In the genomic region with DNA sequence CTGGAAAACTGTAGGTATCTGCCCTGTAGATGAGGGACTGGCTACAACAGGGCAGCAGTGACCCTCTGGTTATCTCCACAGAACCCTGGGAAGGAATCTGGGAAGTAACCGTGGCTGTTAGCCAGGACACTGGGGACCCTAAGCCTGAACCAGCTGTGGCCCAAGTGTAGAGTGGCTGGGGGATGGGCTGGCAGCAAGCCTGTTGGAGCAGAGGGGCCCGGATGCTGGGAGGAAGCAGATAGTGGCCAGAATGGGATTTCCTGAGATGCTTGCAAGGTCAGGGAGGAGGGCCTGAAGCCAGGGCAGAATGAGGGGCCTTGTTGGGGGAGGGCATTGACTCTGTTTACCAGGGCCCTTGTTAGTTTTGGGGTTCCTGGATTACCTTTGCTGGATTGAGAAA, we compare ENCODE assay signal across 16 cellular contexts.
DNase-seq lines count a peak whose midpoint lies in the region; ATAC-seq, FAIRE-seq and TF ChIP-seq lines count a peak whose summit lies in the region.
"Had no signal": no experiment of that assay in that cellular context is flagged by ENCODE, and none has a peak within 500 bp of the region (broad histone marks: within the 10 kb centered on the region; RNA-seq: fewer than 3 reads in every experiment).

No MANE protein-coding gene starts in this region.

- H3K27ac ChIP-seq in right lobe of liver (no peak overlapping the region), HepG2 (ENCODE audit: extremely low read length, insufficient read depth, low read length) (no peak overlapping the region), esophagus muscularis mucosa (replicated peaks in 1 of 4) (no peak overlapping the region)
- H3K27ac ChIP-seq: BLaER1 treated with 17β-estradiol and CSF1 and Interleukin-3, amounts not matched to agents 10 nM and 100 nM had no signal

- no peaks in the 10 kb centered on the region for H4K20me1 ChIP-seq in HepG2 (ENCODE audit: insufficient read depth, low read length)
- H4K20me1 ChIP-seq: BLaER1 treated with 17β-estradiol and CSF1 and Interleukin-3, amounts not matched to agents 10 nM and 100 nM had no signal

- H3K4me3 ChIP-seq in right lobe of liver, result no peak overlapping the region
- no peak overlapping the region for H3K4me3 ChIP-seq in HepG2 (replicated peaks in 1 of 3; ENCODE audit: insufficient read depth in 1 of 3, low read depth in 2 of 3, low read length in 3 of 3)
- H3K4me3 ChIP-seq in esophagus muscularis mucosa, result no peak overlapping the region
- H3K4me3 ChIP-seq: BLaER1 treated with 17β-estradiol and CSF1 and Interleukin-3, amounts not matched to agents 10 nM and 100 nM; HAP-1 had no signal

- FAIRE-seq in HepG2 (lab: Jason Lieb, UNC), result no peak
- FAIRE-seq: H1, HTR-8/SVneo had no signal

- TF ChIP-seq CTCF in right lobe of liver (IDR thresholded peaks at IDR 0.05) (no peak), HepG2 (CRISPR knock-in tag; IDR thresholded peaks at IDR 0.05) (no peak), esophagus muscularis mucosa (IDR thresholded peaks at IDR 0.05) (no peak), GM13976 (IDR thresholded peaks at IDR 0.05; ENCODE audit: borderline replicate concordance, control extremely low read depth, extremely low read depth, insufficient read depth, missing control alignments) (no peak)

- H3K79me2 ChIP-seq in HepG2 (ENCODE audit: insufficient read depth, low read length), result no peaks in the 10 kb centered on the region

- in situ Hi-C loops in HepG2 (cut with HindIII; ENCODE audit: extremely low pct_ligation_motif_present, low pct_unique_long_range_greater_than_20kb), result no loop called here
- in situ Hi-C loops in GM13976 (cut with MboI; ENCODE audit: low sequenced_read_pairs, unreplicated experiment), result no loop called here

- H3K9me3 ChIP-seq in right lobe of liver, result no peaks in the 10 kb centered on the region
- H3K9me3 ChIP-seq in HepG2 (ENCODE audit: low read length), result no peaks in the 10 kb centered on the region
- peaks cover 0 to 4% (median 0%) of the 10 kb centered on the region in 4 donors for H3K9me3 ChIP-seq in esophagus muscularis mucosa
- H3K9me3 ChIP-seq: HAP-1 had no signal

- no peak overlapping the region for H3K9ac ChIP-seq in HepG2 (ENCODE audit: insufficient read depth, low read depth, low read length)
- H3K9ac ChIP-seq: BLaER1 treated with 17β-estradiol and CSF1 and Interleukin-3, amounts not matched to agents 10 nM and 100 nM had no signal

- TF ChIP-seq POLR2A in right lobe of liver (IDR thresholded peaks at IDR 0.05) (no peak), HepG2 (IDR thresholded peaks at IDR 0.05; ENCODE audit: insufficient read depth in 1 of 2, low read depth in 2 of 2, low read length in 2 of 2) (no peak), esophagus muscularis mucosa (IDR thresholded peaks at IDR 0.05; ENCODE audit: low read depth) (no peak)

- WGBS in right lobe of liver (ENCODE audit: insufficient coverage, low coverage, low lambda C conversion rate, missing lambda C conversion rate), result 40% methylated on average over 1 of the region's 2 CpGs
- WGBS in HepG2 (ENCODE audit: low lambda C conversion rate), result 0% methylated on average over 2 of the region's 2 CpGs
- 39% methylated on average over 2 of the region's 2 CpGs for WGBS in esophagus muscularis mucosa

- ATAC-seq in right lobe of liver (peak; percentile 33 to 69 (median 62)), HepG2 (no peak)

- H3K27me3 ChIP-seq in right lobe of liver, result no peaks in the 10 kb centered on the region
- no peaks in the 10 kb centered on the region for H3K27me3 ChIP-seq in HepG2 (ENCODE audit: control insufficient read depth in 1 of 2, insufficient read depth in 2 of 2, low read length in 2 of 2)
- no peaks in the 10 kb centered on the region for H3K27me3 ChIP-seq in esophagus muscularis mucosa
- H3K27me3 ChIP-seq: BLaER1 treated with 17β-estradiol and CSF1 and Interleukin-3, amounts not matched to agents 10 nM and 100 nM had no signal

- H3K36me3 ChIP-seq in right lobe of liver (no peaks in the 10 kb centered on the region), HepG2 (replicated peaks in 1 of 2; ENCODE audit: control insufficient read depth in 1 of 2, insufficient read depth in 2 of 2, low read length in 2 of 2) (no peaks in the 10 kb centered on the region), esophagus muscularis mucosa (no peaks in the 10 kb centered on the region)
- H3K36me3 ChIP-seq: BLaER1 treated with 17β-estradiol and CSF1 and Interleukin-3, amounts not matched to agents 10 nM and 100 nM; HAP-1 had no signal

- POLR2A ChIA-PET in HepG2 (lab: Yijun Ruan, JAX), result no interaction called here

- H3K4me2 ChIP-seq in HepG2 (ENCODE audit: low read depth, low read length), result no peak overlapping the region
- H3K4me2 ChIP-seq: BLaER1 treated with 17β-estradiol and CSF1 and Interleukin-3, amounts not matched to agents 10 nM and 100 nM had no signal

- intact Hi-C loops in right lobe of liver (cut with DNase I) (no loop called here), HepG2 (cut with micrococcal nuclease; ENCODE audit: unreplicated experiment) (no loop called here), esophagus muscularis mucosa (cut with DNase I) (no loop called here)

- H2AFZ ChIP-seq in HepG2 (ENCODE audit: low read length), result no peak overlapping the region

- H3K4me1 ChIP-seq in right lobe of liver (no peaks in the 10 kb centered on the region), HepG2 (ENCODE audit: insufficient read depth, low read length) (no peaks in the 10 kb centered on the region), esophagus muscularis mucosa (no peaks in the 10 kb centered on the region)
- H3K4me1 ChIP-seq: BLaER1 treated with 17β-estradiol and CSF1 and Interleukin-3, amounts not matched to agents 10 nM and 100 nM; HAP-1 had no signal

- BruUV-seq in HepG2 (replicated peaks; lab: Mats Ljungman, UMichigan), result no TSS peak

- TF ChIP-seq RAD21 in HepG2 (CRISPR knock-in tag; IDR thresholded peaks at IDR 0.05), result no peak

- DNase-seq in right lobe of liver (no peak), HepG2 (ENCODE audit: low spot score) (no peak), dermis blood vessel endothelial cell (peak; percentile 39), esophagus muscularis mucosa (ENCODE audit: extremely low spot score) (peak; percentile 29), lung microvascular endothelial cell (ENCODE audit: low read depth in 2 of 2) (peak; percentile 7 to 72), HUDEP-2 (lab: John Stamatoyannopoulos, UW; ENCODE audit: unreplicated experiment in 76 of 76) (no peak), GM13976 (ENCODE audit: low spot score) (no peak)
- DNase-seq in central memory CD4-positive, alpha-beta T cell, result no peak
- DNase-seq: ACHN; Calu3; CD4-positive, CD25-positive, alpha-beta regulatory T cell; DMS 273 treated with DMSO at 0.1 percent for 48 hours had no signal

- CTCF ChIA-PET in HepG2 (lab: Yijun Ruan, JAX; ENCODE audit: low intra/inter-chr PET ratio, low total read pairs), result no interaction called here

- TF ChIP-seq EP300 in HepG2 (IDR thresholded peaks at IDR 0.05; ENCODE audit: low read depth in 2 of 2, low read length in 2 of 2) (no peak), HepG2 (CRISPR knock-in tag; IDR thresholded peaks at IDR 0.05; ENCODE audit: borderline replicate concordance) (no peak), esophagus muscularis mucosa (IDR thresholded peaks at IDR 0.05) (no peak)

TF ChIP-seq in HepG2, 621 proteins besides CTCF, POLR2A, EP300 and RAD21 (continues in another document):
- no peak for TF ChIP-seq ZNF331 (CRISPR knock-in tag; IDR thresholded peaks at IDR 0.05)
- TF ChIP-seq, protein P1, sequence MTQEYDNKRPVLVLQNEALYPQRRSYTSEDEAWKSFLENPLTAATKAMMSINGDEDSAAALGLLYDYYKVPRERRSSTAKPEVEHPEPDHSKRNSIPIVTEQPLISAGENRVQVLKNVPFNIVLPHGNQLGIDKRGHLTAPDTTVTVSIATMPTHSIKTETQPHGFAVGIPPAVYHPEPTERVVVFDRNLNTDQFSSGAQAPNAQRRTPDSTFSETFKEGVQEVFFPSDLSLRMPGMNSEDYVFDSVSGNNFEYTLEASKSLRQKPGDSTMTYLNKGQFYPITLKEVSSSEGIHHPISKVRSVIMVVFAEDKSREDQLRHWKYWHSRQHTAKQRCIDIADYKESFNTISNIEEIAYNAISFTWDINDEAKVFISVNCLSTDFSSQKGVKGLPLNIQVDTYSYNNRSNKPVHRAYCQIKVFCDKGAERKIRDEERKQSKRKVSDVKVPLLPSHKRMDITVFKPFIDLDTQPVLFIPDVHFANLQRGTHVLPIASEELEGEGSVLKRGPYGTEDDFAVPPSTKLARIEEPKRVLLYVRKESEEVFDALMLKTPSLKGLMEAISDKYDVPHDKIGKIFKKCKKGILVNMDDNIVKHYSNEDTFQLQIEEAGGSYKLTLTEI (CRISPR knock-in tag; conservative IDR thresholded peaks at IDR 0.05), result no peak
- TF ChIP-seq ZNF563 (CRISPR knock-in tag; IDR thresholded peaks at IDR 0.05), result no peak
- TF ChIP-seq, protein P2, sequence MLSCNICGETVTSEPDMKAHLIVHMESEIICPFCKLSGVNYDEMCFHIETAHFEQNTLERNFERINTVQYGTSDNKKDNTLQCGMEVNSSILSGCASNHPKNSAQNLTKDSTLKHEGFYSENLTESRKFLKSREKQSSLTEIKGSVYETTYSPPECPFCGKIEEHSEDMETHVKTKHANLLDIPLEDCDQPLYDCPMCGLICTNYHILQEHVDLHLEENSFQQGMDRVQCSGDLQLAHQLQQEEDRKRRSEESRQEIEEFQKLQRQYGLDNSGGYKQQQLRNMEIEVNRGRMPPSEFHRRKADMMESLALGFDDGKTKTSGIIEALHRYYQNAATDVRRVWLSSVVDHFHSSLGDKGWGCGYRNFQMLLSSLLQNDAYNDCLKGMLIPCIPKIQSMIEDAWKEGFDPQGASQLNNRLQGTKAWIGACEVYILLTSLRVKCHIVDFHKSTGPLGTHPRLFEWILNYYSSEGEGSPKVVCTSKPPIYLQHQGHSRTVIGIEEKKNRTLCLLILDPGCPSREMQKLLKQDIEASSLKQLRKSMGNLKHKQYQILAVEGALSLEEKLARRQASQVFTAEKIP (CRISPR knock-in tag; IDR thresholded peaks at IDR 0.05; ENCODE audit: borderline replicate concordance), result no peak
- TF ChIP-seq ZNF75D (CRISPR knock-in tag; IDR thresholded peaks at IDR 0.05; ENCODE audit: borderline replicate concordance), result no peak
- no peak for TF ChIP-seq IRF2 (CRISPR knock-in tag; IDR thresholded peaks at IDR 0.05)
- TF ChIP-seq, protein P3, sequence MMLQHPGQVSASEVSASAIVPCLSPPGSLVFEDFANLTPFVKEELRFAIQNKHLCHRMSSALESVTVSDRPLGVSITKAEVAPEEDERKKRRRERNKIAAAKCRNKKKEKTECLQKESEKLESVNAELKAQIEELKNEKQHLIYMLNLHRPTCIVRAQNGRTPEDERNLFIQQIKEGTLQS (CRISPR knock-in tag; IDR thresholded peaks at IDR 0.05), result no peak
- TF ChIP-seq ZNF552 (CRISPR knock-in tag; IDR thresholded peaks at IDR 0.05; ENCODE audit: borderline replicate concordance), result no peak
- no peak for TF ChIP-seq SUZ12 (IDR thresholded peaks at IDR 0.05; ENCODE audit: low read depth, low read length)
- no peak for TF ChIP-seq ZNF616 (CRISPR knock-in tag; IDR thresholded peaks at IDR 0.05; ENCODE audit: low read depth)
- no peak for TF ChIP-seq NR3C1 (CRISPR knock-in tag; IDR thresholded peaks at IDR 0.05)

Comparison
In these comparisons a context has a peak if more than half of its experiments do, and no peak if none do; other contexts are left out.
1. DNase-seq: peak in dermis blood vessel endothelial cell (single experiment), esophagus muscularis mucosa (single experiment) and lung microvascular endothelial cell (2 of 2); none in right lobe of liver (0 of 3), HepG2 (single experiment), central memory CD4-positive, alpha-beta T cell (single experiment), HUDEP-2 (0 of 76) and GM13976 (single experiment).